8 cellular contexts compared by ENCODE assay signal in genomic region chr13:51125495-51126226, GRCh38. TPM values are rescaled to one million over a fixed set of nuclear protein-coding genes. Genes with fewer than 3 reads are reported as not detected.
DNase-seq lines count a peak whose midpoint lies in the region; ATAC-seq, FAIRE-seq and TF ChIP-seq lines count a peak whose summit lies in the region.

No MANE protein-coding gene starts in this region.

- H3K27me3 Mint-ChIP-seq in activated CD8-positive, alpha-beta memory T cell treated with anti-CD3 and anti-CD28 coated beads, Interleukin-2, amount 10 ng/mL, durations not matched to agents 7 days and 5 days: peaks cover 30% of the 10 kb centered on the region
- no peaks in the 10 kb centered on the region for H3K27me3 Mint-ChIP-seq in brain

- no peaks in the 10 kb centered on the region for H3K9me3 Mint-ChIP-seq in activated CD8-positive, alpha-beta memory T cell treated with anti-CD3 and anti-CD28 coated beads, Interleukin-2, amount 10 ng/mL, durations not matched to agents 7 days and 5 days (ENCODE audit: low read depth)
- peaks cover 4 to 20% (median 13%) of the 10 kb centered on the region in 5 experiments for H3K9me3 Mint-ChIP-seq in brain

- H3K36me3 Mint-ChIP-seq in activated CD8-positive, alpha-beta memory T cell treated with anti-CD3 and anti-CD28 coated beads, Interleukin-2, amount 10 ng/mL, durations not matched to agents 7 days and 5 days: no peaks in the 10 kb centered on the region
- H3K36me3 Mint-ChIP-seq in brain: no peaks in the 10 kb centered on the region

- H3K36me3 ChIP-seq in keratinocyte (ENCODE audit: control insufficient read depth in 2 of 2, extremely low read depth in 1 of 2, insufficient read depth in 2 of 2, low read length in 2 of 2): no peaks in the 10 kb centered on the region

- no peak overlapping the region for H3K27ac ChIP-seq in keratinocyte (ENCODE audit: control insufficient read depth, insufficient read depth, low read length)

- peak; percentile 77 for ATAC-seq in activated CD8-positive, alpha-beta memory T cell treated with anti-CD3 and anti-CD28 coated beads, Interleukin-2, amount 10 ng/mL, durations not matched to agents 7 days and 5 days

- H3K79me2 ChIP-seq in keratinocyte (ENCODE audit: control insufficient read depth, insufficient read depth, low read length): no peaks in the 10 kb centered on the region

- H3K4me1 Mint-ChIP-seq in activated CD8-positive, alpha-beta memory T cell treated with anti-CD3 and anti-CD28 coated beads, Interleukin-2, amount 10 ng/mL, durations not matched to agents 7 days and 5 days: peaks cover 12% of the 10 kb centered on the region
- H3K4me1 Mint-ChIP-seq in brain: peaks cover 21% of the 10 kb centered on the region

- CTCF ChIA-PET in activated CD8-positive, alpha-beta memory T cell treated with anti-CD3 and anti-CD28 coated beads, Interleukin-2, amount 10 ng/mL, durations not matched to agents 7 days and 5 days (lab: Charles Lee): interaction anchor here (0.6 to 7.9 kb wide), 26 partner anchors 9 to 767 kb away, joined by 3 to 105 read pairs (median 3); partner anchors contain the start of gene C13orf42
- CTCF ChIA-PET in HEK293T (lab: Yijun Ruan, JAX): interaction anchor here (0.6 to 3.2 kb wide), 12 partner anchors 8 to 672 kb away, joined by 3 to 38 read pairs (median 3); partner anchors contain the start of gene C13orf42

- H3K4me3 ChIP-seq in keratinocyte (ENCODE audit: control insufficient read depth in 2 of 3, extremely low read depth in 1 of 3, insufficient read depth in 2 of 3, low read depth in 1 of 3, low read length in 3 of 3): no peak overlapping the region

- peak; percentile 86 for FAIRE-seq in keratinocyte (lab: Jason Lieb, UNC)

- no peaks in the 10 kb centered on the region for H4K20me1 ChIP-seq in keratinocyte (ENCODE audit: control insufficient read depth, extremely low read depth, insufficient read depth, low read length)

- POLR2A ChIA-PET in HEK293T (lab: Yijun Ruan, JAX): no interaction called here

- no peak overlapping the region for H2AFZ ChIP-seq in keratinocyte (ENCODE audit: control insufficient read depth, low read length)

- no peak overlapping the region for H3K4me3 Mint-ChIP-seq in activated CD8-positive, alpha-beta memory T cell treated with anti-CD3 and anti-CD28 coated beads, Interleukin-2, amount 10 ng/mL, durations not matched to agents 7 days and 5 days
- no peak overlapping the region for H3K4me3 Mint-ChIP-seq in brain

- DNase-seq in activated CD8-positive, alpha-beta memory T cell treated with anti-CD3 and anti-CD28 coated beads, Interleukin-2, amount 10 ng/mL, durations not matched to agents 7 days and 5 days: peak; percentile 63
- no peak for DNase-seq in activated CD8-positive, alpha-beta memory T cell treated with anti-CD3 and anti-CD28 coated beads, Interleukin-2, amount 50 U/mL, for 4 hours
- DNase-seq in HEK293T (ENCODE audit: extremely low spot score) (peak; percentile 79), MV-4-11 (lab: John Stamatoyannopoulos, UW) (peak; percentile 49), SHP77 treated with DMSO at 0.1 percent for 48 hours (lab: John Stamatoyannopoulos, UW) (peak; percentile 22), keratinocyte (ENCODE audit: low read depth, low spot score) (peak; percentile 1)
- peak; percentile 33 for DNase-seq in stimulated activated CD4-positive, alpha-beta T cell treated with anti-CD3 and anti-CD28 coated beads, Interleukin-4, amount 100 ng/mL, for 1 hour

- no peak overlapping the region for H3K4me2 ChIP-seq in keratinocyte (ENCODE audit: control insufficient read depth, extremely low read depth, insufficient read depth, low read depth, low read length)

- H3K27me3 ChIP-seq in keratinocyte (ENCODE audit: control insufficient read depth, extremely low read depth, insufficient read depth, low read length): peaks cover 7% of the 10 kb centered on the region

- H3K9ac ChIP-seq in keratinocyte (ENCODE audit: control insufficient read depth, extremely low read depth, insufficient read depth, low read length): no peak overlapping the region

- H3K9me3 ChIP-seq in keratinocyte (ENCODE audit: control insufficient read depth, low read depth, low read length): no peaks in the 10 kb centered on the region

- no peaks in the 10 kb centered on the region for H3K4me1 ChIP-seq in keratinocyte (ENCODE audit: control insufficient read depth, extremely low read depth, insufficient read depth, low read length)

- TF ChIP-seq CTCF in brain (conservative IDR thresholded peaks at IDR 0.05) (peak; percentile 73 to 88), keratinocyte (optimal IDR thresholded peaks at IDR 0.05 in 1 of 3, IDR thresholded peaks at IDR 0.05 in 1 of 3, conservative IDR thresholded peaks at IDR 0.05 in 1 of 3; ENCODE audit: extremely low read depth in 1 of 3, insufficient read depth in 2 of 3, low read length in 3 of 3) (peak; percentile 83 to 91 (median 89))

- no peaks in the 10 kb centered on the region for H3K9me1 ChIP-seq in keratinocyte (ENCODE audit: control insufficient read depth, extremely low read depth, insufficient read depth, low read length)

- dilution Hi-C loops in keratinocyte (cut with MboI; ENCODE audit: extremely low pct_ligation_motif_present, low sequenced_read_pairs): no loop called here

- no peak overlapping the region for H3K27ac Mint-ChIP-seq in activated CD8-positive, alpha-beta memory T cell treated with anti-CD3 and anti-CD28 coated beads, Interleukin-2, amount 10 ng/mL, durations not matched to agents 7 days and 5 days
- peak overlapping the region in 1 of 5 experiments; percentile 3 for H3K27ac Mint-ChIP-seq in brain

TF ChIP-seq in HEK293T, 16 proteins besides CTCF, POLR2A, EP300 and RAD21:
- no peak for TF ChIP-seq ZNF384 (IDR thresholded peaks at IDR 0.05)
- no peak for TF ChIP-seq FOXM1 (IDR thresholded peaks at IDR 0.05; ENCODE audit: borderline replicate concordance)
- TF ChIP-seq TARDBP (IDR thresholded peaks at IDR 0.05): no peak
- TF ChIP-seq CTBP1 (IDR thresholded peaks at IDR 0.05; ENCODE audit: borderline replicate concordance): no peak
- TF ChIP-seq SUZ12 (IDR thresholded peaks at IDR 0.05): no peak
- no peak for TF ChIP-seq PKNOX1 (IDR thresholded peaks at IDR 0.05)
- TF ChIP-seq BHLHE40 (IDR thresholded peaks at IDR 0.05; ENCODE audit: borderline replicate concordance): no peak
- TF ChIP-seq HDGF (IDR thresholded peaks at IDR 0.05; ENCODE audit: borderline replicate concordance): no peak
- TF ChIP-seq FOXK2 (IDR thresholded peaks at IDR 0.05): no peak
- TF ChIP-seq L3MBTL2 (conservative IDR thresholded peaks at IDR 0.05): no peak
- no peak for TF ChIP-seq ARNT (IDR thresholded peaks at IDR 0.05)
- TF ChIP-seq FOXA1 (IDR thresholded peaks at IDR 0.05): no peak
- TF ChIP-seq ELF4 (IDR thresholded peaks at IDR 0.05): no peak
- no peak for TF ChIP-seq NFRKB (IDR thresholded peaks at IDR 0.05)
- no peak for TF ChIP-seq SP1 (IDR thresholded peaks at IDR 0.05)
- TF ChIP-seq LEF1 (IDR thresholded peaks at IDR 0.05; ENCODE audit: borderline replicate concordance): no peak

RNA-seq across cellular contexts. Expression of gene C13orf42, which starts 14.6 kb away (rescaled TPM):
- total RNA-seq in activated CD8-positive, alpha-beta memory T cell treated with anti-CD3 and anti-CD28 coated beads, Interleukin-2, amount 10 ng/mL, durations not matched to agents 7 days and 5 days: not detected
- polyA plus RNA-seq in brain (ENCODE audit: insufficient read depth, low read depth, low replicate concordance) (not detected), keratinocyte (not detected in 3 replicates)
- polyA plus RNA-seq in keratinocyte (2011; ENCODE audit: low read depth): not detected
- polyA plus RNA-seq in keratinocyte (2011; cell fraction: cytosol; rRNA removed): not detected in 2 replicates
- polyA plus RNA-seq in keratinocyte (2011; cell fraction: nucleus; rRNA removed): not detected in 2 replicates
- not detected in 2 replicates for polyA plus RNA-seq in keratinocyte (2012; ENCODE audit: low replicate concordance)
- polyA minus RNA-seq in keratinocyte: not detected in 3 replicates
- not detected for polyA minus RNA-seq in keratinocyte (2011; cell fraction: cytosol; rRNA and poly(A)+ RNA removed)
- polyA minus RNA-seq in keratinocyte (2011; cell fraction: nucleus; rRNA and poly(A)+ RNA removed): not detected in 2 replicates
